Comparison of ENCODE assay signal across 1 cellular context in the genomic region with DNA sequence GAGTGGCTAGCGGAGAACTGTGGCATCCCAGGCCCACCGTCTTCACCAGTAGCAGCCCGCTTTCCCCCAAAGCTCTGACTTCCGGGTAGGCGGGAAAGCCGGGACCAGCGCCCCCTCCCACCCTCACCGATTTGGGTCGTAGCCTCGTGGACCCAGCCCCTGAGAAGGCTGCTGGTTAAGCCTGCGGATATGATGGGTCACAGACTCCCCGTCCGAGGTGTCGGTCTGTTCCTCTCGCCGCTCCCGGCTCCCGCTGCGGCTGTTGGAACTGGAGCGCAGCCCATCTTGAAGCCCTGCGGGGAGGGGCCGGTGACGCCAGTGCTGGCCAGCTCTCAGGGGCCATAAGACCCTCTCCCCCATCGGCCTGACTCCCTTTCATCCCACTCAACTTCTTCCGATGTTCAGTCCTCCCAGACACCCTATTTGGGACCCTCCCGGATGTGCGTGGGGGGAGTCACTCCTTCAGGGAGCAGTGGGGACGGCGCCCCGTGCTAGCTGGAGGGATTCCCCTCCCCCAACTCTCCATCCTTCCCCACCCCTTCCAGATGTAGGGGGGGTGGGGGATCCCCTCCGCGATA.
TF ChIP-seq lines count a peak whose summit lies in the region.

No MANE protein-coding gene starts in this region.

TF ChIP-seq in HepG2, 621 proteins besides CTCF, POLR2A, EP300 and RAD21 (continued from another document and continues in another):
- TF ChIP-seq RNF2 (conservative IDR thresholded peaks at IDR 0.05; ENCODE audit: low read depth) (no peak), GABPB1 (CRISPR knock-in tag; IDR thresholded peaks at IDR 0.05) (0 out of 2 replicates have a peak, but pooled peaks have one; percentile 5), ZNF598 (CRISPR knock-in tag; IDR thresholded peaks at IDR 0.05; ENCODE audit: borderline replicate concordance) (peak; percentile 38; the same call in 1 of the 2 replicates), ZNF230 (CRISPR knock-in tag; IDR thresholded peaks at IDR 0.05) (no peak), CHD2 (IDR thresholded peaks at IDR 0.05; ENCODE audit: low read depth, low read length) (no peak), ZNF296 (CRISPR knock-in tag; conservative IDR thresholded peaks at IDR 0.05) (peak; percentile 27; the same call in 1 of the 2 replicates), ZNF577 (CRISPR knock-in tag; IDR thresholded peaks at IDR 0.05; ENCODE audit: borderline replicate concordance, low read depth) (no peak), ELK4 (CRISPR knock-in tag; IDR thresholded peaks at IDR 0.05; ENCODE audit: borderline replicate concordance) (no peak), ZNF616 (CRISPR knock-in tag; IDR thresholded peaks at IDR 0.05; ENCODE audit: low read depth) (no peak), HCFC1 (IDR thresholded peaks at IDR 0.05; ENCODE audit: low read depth, low read length) (no peak), ZNF687 (CRISPR knock-in tag; IDR thresholded peaks at IDR 0.05) (no peak), MLXIP (CRISPR knock-in tag; IDR thresholded peaks at IDR 0.05; ENCODE audit: borderline replicate concordance) (no peak), SP2 (CRISPR knock-in tag; IDR thresholded peaks at IDR 0.05) (no peak; the same call in 1 of the 2 replicates), ZNF619 (CRISPR knock-in tag; IDR thresholded peaks at IDR 0.05) (0 out of 2 replicates have a peak, but pooled peaks have one; percentile 27), ZNF263 (CRISPR knock-in tag; IDR thresholded peaks at IDR 0.05) (no peak), NFKBIZ (CRISPR knock-in tag; IDR thresholded peaks at IDR 0.05) (no peak), KDM3A (CRISPR knock-in tag; IDR thresholded peaks at IDR 0.05; ENCODE audit: low read depth) (no peak), ARID2 (CRISPR knock-in tag; IDR thresholded peaks at IDR 0.05; ENCODE audit: borderline replicate concordance) (0 out of 2 replicates have a peak, but pooled peaks have one; percentile 35), SPEN (CRISPR knock-in tag; IDR thresholded peaks at IDR 0.05; ENCODE audit: low read depth) (no peak), SRSF4 (IDR thresholded peaks at IDR 0.05; ENCODE audit: low read depth, low read length, poor library complexity, severe bottlenecking) (no peak), ZMAT3 (CRISPR knock-in tag; conservative IDR thresholded peaks at IDR 0.05) (no peak; the same call in 1 of the 2 replicates), YEATS4 (CRISPR knock-in tag; IDR thresholded peaks at IDR 0.05; ENCODE audit: borderline replicate concordance) (no peak), ZFY (CRISPR knock-in tag; IDR thresholded peaks at IDR 0.05) (no peak), RBFOX2 (IDR thresholded peaks at IDR 0.05; ENCODE audit: low read depth, low read length) (no peak), AHR (CRISPR knock-in tag; IDR thresholded peaks at IDR 0.05) (no peak), IRF9 (CRISPR knock-in tag; IDR thresholded peaks at IDR 0.05; ENCODE audit: borderline replicate concordance) (no peak; the same call in 1 of the 2 replicates), ZNF331 (CRISPR knock-in tag; IDR thresholded peaks at IDR 0.05) (no peak), MYC (CRISPR knock-in tag; IDR thresholded peaks at IDR 0.05; ENCODE audit: borderline replicate concordance) (no peak), LBX2 (CRISPR knock-in tag; IDR thresholded peaks at IDR 0.05; ENCODE audit: borderline replicate concordance) (no peak)
- TF ChIP-seq, protein P1, sequence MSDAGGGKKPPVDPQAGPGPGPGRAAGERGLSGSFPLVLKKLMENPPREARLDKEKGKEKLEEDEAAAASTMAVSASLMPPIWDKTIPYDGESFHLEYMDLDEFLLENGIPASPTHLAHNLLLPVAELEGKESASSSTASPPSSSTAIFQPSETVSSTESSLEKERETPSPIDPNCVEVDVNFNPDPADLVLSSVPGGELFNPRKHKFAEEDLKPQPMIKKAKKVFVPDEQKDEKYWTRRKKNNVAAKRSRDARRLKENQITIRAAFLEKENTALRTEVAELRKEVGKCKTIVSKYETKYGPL (CRISPR knock-in tag; IDR thresholded peaks at IDR 0.05), result no peak
- TF ChIP-seq, protein P2, sequence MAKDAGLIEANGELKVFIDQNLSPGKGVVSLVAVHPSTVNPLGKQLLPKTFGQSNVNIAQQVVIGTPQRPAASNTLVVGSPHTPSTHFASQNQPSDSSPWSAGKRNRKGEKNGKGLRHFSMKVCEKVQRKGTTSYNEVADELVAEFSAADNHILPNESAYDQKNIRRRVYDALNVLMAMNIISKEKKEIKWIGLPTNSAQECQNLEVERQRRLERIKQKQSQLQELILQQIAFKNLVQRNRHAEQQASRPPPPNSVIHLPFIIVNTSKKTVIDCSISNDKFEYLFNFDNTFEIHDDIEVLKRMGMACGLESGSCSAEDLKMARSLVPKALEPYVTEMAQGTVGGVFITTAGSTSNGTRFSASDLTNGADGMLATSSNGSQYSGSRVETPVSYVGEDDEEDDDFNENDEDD (CRISPR knock-in tag; IDR thresholded peaks at IDR 0.05; ENCODE audit: borderline replicate concordance), result peak; percentile 27; the same call in 1 of the 2 replicates
- TF ChIP-seq, protein P3, sequence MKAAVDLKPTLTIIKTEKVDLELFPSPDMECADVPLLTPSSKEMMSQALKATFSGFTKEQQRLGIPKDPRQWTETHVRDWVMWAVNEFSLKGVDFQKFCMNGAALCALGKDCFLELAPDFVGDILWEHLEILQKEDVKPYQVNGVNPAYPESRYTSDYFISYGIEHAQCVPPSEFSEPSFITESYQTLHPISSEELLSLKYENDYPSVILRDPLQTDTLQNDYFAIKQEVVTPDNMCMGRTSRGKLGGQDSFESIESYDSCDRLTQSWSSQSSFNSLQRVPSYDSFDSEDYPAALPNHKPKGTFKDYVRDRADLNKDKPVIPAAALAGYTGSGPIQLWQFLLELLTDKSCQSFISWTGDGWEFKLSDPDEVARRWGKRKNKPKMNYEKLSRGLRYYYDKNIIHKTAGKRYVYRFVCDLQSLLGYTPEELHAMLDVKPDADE (CRISPR knock-in tag; IDR thresholded peaks at IDR 0.05), result no peak
- TF ChIP-seq, protein P4, sequence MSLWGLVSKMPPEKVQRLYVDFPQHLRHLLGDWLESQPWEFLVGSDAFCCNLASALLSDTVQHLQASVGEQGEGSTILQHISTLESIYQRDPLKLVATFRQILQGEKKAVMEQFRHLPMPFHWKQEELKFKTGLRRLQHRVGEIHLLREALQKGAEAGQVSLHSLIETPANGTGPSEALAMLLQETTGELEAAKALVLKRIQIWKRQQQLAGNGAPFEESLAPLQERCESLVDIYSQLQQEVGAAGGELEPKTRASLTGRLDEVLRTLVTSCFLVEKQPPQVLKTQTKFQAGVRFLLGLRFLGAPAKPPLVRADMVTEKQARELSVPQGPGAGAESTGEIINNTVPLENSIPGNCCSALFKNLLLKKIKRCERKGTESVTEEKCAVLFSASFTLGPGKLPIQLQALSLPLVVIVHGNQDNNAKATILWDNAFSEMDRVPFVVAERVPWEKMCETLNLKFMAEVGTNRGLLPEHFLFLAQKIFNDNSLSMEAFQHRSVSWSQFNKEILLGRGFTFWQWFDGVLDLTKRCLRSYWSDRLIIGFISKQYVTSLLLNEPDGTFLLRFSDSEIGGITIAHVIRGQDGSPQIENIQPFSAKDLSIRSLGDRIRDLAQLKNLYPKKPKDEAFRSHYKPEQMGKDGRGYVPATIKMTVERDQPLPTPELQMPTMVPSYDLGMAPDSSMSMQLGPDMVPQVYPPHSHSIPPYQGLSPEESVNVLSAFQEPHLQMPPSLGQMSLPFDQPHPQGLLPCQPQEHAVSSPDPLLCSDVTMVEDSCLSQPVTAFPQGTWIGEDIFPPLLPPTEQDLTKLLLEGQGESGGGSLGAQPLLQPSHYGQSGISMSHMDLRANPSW (CRISPR knock-in tag; IDR thresholded peaks at IDR 0.05; ENCODE audit: borderline replicate concordance), result no peak
- TF ChIP-seq, protein P5, sequence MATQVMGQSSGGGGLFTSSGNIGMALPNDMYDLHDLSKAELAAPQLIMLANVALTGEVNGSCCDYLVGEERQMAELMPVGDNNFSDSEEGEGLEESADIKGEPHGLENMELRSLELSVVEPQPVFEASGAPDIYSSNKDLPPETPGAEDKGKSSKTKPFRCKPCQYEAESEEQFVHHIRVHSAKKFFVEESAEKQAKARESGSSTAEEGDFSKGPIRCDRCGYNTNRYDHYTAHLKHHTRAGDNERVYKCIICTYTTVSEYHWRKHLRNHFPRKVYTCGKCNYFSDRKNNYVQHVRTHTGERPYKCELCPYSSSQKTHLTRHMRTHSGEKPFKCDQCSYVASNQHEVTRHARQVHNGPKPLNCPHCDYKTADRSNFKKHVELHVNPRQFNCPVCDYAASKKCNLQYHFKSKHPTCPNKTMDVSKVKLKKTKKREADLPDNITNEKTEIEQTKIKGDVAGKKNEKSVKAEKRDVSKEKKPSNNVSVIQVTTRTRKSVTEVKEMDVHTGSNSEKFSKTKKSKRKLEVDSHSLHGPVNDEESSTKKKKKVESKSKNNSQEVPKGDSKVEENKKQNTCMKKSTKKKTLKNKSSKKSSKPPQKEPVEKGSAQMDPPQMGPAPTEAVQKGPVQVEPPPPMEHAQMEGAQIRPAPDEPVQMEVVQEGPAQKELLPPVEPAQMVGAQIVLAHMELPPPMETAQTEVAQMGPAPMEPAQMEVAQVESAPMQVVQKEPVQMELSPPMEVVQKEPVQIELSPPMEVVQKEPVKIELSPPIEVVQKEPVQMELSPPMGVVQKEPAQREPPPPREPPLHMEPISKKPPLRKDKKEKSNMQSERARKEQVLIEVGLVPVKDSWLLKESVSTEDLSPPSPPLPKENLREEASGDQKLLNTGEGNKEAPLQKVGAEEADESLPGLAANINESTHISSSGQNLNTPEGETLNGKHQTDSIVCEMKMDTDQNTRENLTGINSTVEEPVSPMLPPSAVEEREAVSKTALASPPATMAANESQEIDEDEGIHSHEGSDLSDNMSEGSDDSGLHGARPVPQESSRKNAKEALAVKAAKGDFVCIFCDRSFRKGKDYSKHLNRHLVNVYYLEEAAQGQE (IDR thresholded peaks at IDR 0.05; ENCODE audit: borderline replicate concordance in 1 of 2, low read depth in 1 of 2, low read length in 2 of 2), result no peak
